In the genomic region with DNA sequence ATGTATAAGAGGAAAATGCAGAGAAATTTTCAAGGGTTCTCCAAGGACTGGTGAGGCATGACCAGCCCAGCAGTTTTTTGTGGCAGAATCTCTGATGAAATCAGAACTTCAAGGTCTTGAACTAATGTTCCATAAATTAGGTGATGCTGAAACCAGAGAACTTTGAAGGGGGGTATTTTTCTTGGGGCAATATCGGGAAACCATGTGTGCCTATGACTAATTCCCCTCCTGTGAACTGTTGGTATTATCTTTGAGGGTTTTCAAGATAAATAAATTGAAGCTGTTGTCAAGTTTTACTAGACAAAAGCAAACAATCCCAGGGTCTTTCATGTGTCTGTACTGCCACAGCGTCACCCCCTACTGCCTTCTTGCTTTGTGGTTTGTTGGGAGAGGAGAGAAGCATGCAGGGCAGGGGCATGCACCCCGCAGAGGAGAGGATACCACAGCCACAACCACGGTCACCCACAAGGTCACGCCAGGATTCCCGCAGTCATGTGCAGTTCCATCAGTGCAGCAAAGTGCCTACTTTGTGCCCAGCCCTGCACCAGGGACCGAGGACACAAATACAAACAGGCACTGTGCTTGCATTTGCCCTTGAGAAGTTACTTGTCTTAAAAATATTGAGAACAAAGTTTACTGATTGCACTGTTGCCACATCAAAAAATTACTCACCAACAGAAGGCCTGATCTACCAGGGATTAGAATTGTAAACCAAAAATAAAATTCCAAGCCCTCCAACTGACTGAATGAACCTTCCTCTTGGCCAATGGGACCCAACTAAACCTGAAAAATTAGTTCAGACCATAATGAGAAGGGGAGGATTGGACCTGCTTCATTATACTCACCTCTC, we compare ENCODE assay signal across 8 cellular contexts.
A peak's percentile ranks its signal among the peaks of the same experiment; 100 is the strongest.
DNase-seq lines count a peak whose midpoint lies in the region; ATAC-seq lines count a peak whose summit lies in the region.

No MANE protein-coding gene starts in this region.

- DNase-seq in DMS79 treated with DMSO at 0.1 percent for 48 hours (lab: John Stamatoyannopoulos, UW) (peak; percentile 63), LoVo (ENCODE audit: low spot score) (peak; percentile 13), myocyte (ENCODE audit: low read depth) (peak; percentile 79), left colon (no peak), caudate nucleus (lab: John Stamatoyannopoulos, UW) (no peak), hepatic stellate cell (ENCODE audit: low spot score) (no peak)

- no peaks in the 10 kb centered on the region for H3K9me3 Mint-ChIP-seq in activated naive CD4-positive, alpha-beta T cell treated with anti-CD3 and anti-CD28 coated beads, Interleukin-2, amount 50 U/mL, for 24 hours

- H3K27ac Mint-ChIP-seq in activated naive CD4-positive, alpha-beta T cell treated with anti-CD3 and anti-CD28 coated beads, Interleukin-2, amount 50 U/mL, for 24 hours = peak overlapping the region; percentile 18

- H3K4me3 Mint-ChIP-seq in activated naive CD4-positive, alpha-beta T cell treated with anti-CD3 and anti-CD28 coated beads, Interleukin-2, amount 50 U/mL, for 24 hours = peak overlapping the region; percentile 63

- H3K4me1 Mint-ChIP-seq in activated naive CD4-positive, alpha-beta T cell treated with anti-CD3 and anti-CD28 coated beads, Interleukin-2, amount 50 U/mL, for 24 hours = peaks cover 49% of the 10 kb centered on the region

- H3K36me3 Mint-ChIP-seq in activated naive CD4-positive, alpha-beta T cell treated with anti-CD3 and anti-CD28 coated beads, Interleukin-2, amount 50 U/mL, for 24 hours = peaks cover 1% of the 10 kb centered on the region

- no peaks in the 10 kb centered on the region for H3K27me3 Mint-ChIP-seq in activated naive CD4-positive, alpha-beta T cell treated with anti-CD3 and anti-CD28 coated beads, Interleukin-2, amount 50 U/mL, for 24 hours

- ATAC-seq in left colon (no peak), HG03432 (IDR thresholded peaks at IDR 0.05; ENCODE audit: unreplicated experiment) (no peak)

- H3K27ac ChIP-seq in caudate nucleus (ENCODE audit: low read depth, low read length) = no peak overlapping the region

- intact Hi-C loops in left colon (cut with DNase I, micrococcal nuclease) = no loop called here

Comparison
In these comparisons a context has a peak if more than half of its experiments do, and no peak if none do; other contexts are left out.
1. DNase-seq: peak in DMS79 treated with DMSO at 0.1 percent for 48 hours (single experiment), LoVo (single experiment) and myocyte (single experiment); none in left colon (0 of 2), caudate nucleus (0 of 61) and hepatic stellate cell (single experiment).